In genomic region chr10:14878266-14879054, GRCh38 we compare ENCODE assay signal across 8 cellular contexts. TPM values are rescaled to one million over a fixed set of nuclear protein-coding genes. Genes with fewer than 3 reads are reported as not detected.
DNase-seq lines count a peak whose midpoint lies in the region; ATAC-seq and TF ChIP-seq lines count a peak whose summit lies in the region.

SUV39H2 (plus strand) TSS chr10:14878866; CDS start chr10:14878889, 23 bp downstream.

- peak within 1 kb of the TSS; percentile 92 for H3K4me2 ChIP-seq in OCI-LY3 (ENCODE audit: low read length)

- peak within 1 kb of the TSS; percentile 98 for H3K4me3 Mint-ChIP-seq in endothelial cell (ENCODE audit: unreplicated experiment)

- peaks cover 13% of the 10 kb centered on the region for H3K27me3 Mint-ChIP-seq in endothelial cell (ENCODE audit: unreplicated experiment)

- peaks cover 31% of the 10 kb centered on the region for H3K4me1 Mint-ChIP-seq in endothelial cell (ENCODE audit: unreplicated experiment)

- no peaks in the 10 kb centered on the region for H3K27me3 ChIP-seq in OCI-LY3 (ENCODE audit: low read depth, low read length)

- H3K36me3 Mint-ChIP-seq in endothelial cell (ENCODE audit: low read depth, unreplicated experiment): no peaks in the 10 kb centered on the region

- H3K4me1 ChIP-seq in OCI-LY3 (ENCODE audit: low read length): peaks cover 31% of the 10 kb centered on the region

- ATAC-seq in GM21528 (IDR thresholded peaks at IDR 0.05; ENCODE audit: low FRiP score, unreplicated experiment): peak; percentile 94

- H3K4me3 ChIP-seq in OCI-LY3 (ENCODE audit: low read length): peak within 1 kb of the TSS; percentile 99

- H3K27ac ChIP-seq in OCI-LY3 (ENCODE audit: low read length): peak within 1 kb of the TSS; percentile 48; the same call in 1 of the 2 replicates

- peak within 1 kb of the TSS; percentile 92 for H3K27ac Mint-ChIP-seq in endothelial cell (ENCODE audit: unreplicated experiment)

- peaks cover 64% of the 10 kb centered on the region for H3K79me2 ChIP-seq in OCI-LY3 (ENCODE audit: low read length)

- H2AFZ ChIP-seq in OCI-LY3 (ENCODE audit: low read depth, low read length): peak within 1 kb of the TSS; percentile 86

- H3K9me3 ChIP-seq in OCI-LY3 (ENCODE audit: insufficient read depth, low read length): no peaks in the 10 kb centered on the region

- H3K9me3 Mint-ChIP-seq in endothelial cell (ENCODE audit: unreplicated experiment): no peaks in the 10 kb centered on the region

- 0 out of 2 replicates have a peak, but pooled peaks cover 3% of the 10 kb centered on the region for H4K20me1 ChIP-seq in OCI-LY3 (ENCODE audit: insufficient read depth, low read length)

- H3K36me3 ChIP-seq in OCI-LY3 (replicated peaks; ENCODE audit: low read depth, low read length): peaks cover 9% of the 10 kb centered on the region

- no peak for TF ChIP-seq CTCF in OCI-LY3 (IDR thresholded peaks at IDR 0.05; ENCODE audit: low read depth, low read length)
- TF ChIP-seq CTCF in endothelial cell (IDR thresholded peaks at IDR 0.05; ENCODE audit: unreplicated experiment): no peak

- DNase-seq in DMS 273 (lab: John Stamatoyannopoulos, UW; ENCODE audit: unreplicated experiment) (peak; percentile 96), HuH-7.5 (ENCODE audit: low spot score) (peak; percentile 95), endothelial cell (ENCODE audit: low spot score) (peak; percentile 98), midbrain (lab: John Stamatoyannopoulos, UW) (peak; percentile 96)
- DNase-seq in activated CD8-positive, alpha-beta memory T cell treated with anti-CD3 and anti-CD28 coated beads, Interleukin-2, amount 50 U/mL, for 48 hours: peak; percentile 97
- peak; percentile 93 to 94 for DNase-seq in stimulated activated CD8-positive, alpha-beta memory T cell treated with anti-CD3 and anti-CD28 coated beads, Interleukin-15, amount 100 ng/mL, for 48 hours (ENCODE audit: low read depth in 2 of 2)

- H3K9ac ChIP-seq in OCI-LY3 (ENCODE audit: low read length): peak within 1 kb of the TSS; percentile 90

RNA-seq across cellular contexts. Expression of gene SUV39H2, which starts in this region (rescaled TPM):
- 15.6 TPM for total RNA-seq in endothelial cell (ENCODE audit: unreplicated experiment)

Comparison
In these comparisons a context has a peak if more than half of its experiments do, and no peak if none do; other contexts are left out.
1. Peak in every context shown above with its lines: DNase-seq, ATAC-seq, H3K4me3 ChIP-seq and H3K27ac ChIP-seq.